ENCODE assay signal across 24 cellular contexts in genomic region chr4:124970011-124970410, GRCh38.
DNase-seq lines count a peak whose midpoint lies in the region; ATAC-seq and TF ChIP-seq lines count a peak whose summit lies in the region.
"Had no signal": no experiment of that assay in that cellular context is flagged by ENCODE, and none has a peak within 500 bp of the region (broad histone marks: within the 10 kb centered on the region; RNA-seq: fewer than 3 reads in every experiment).

No MANE protein-coding gene starts in this region.

- no peak overlapping the region for H3K4ac ChIP-seq in mesenchymal stem cell (ENCODE audit: low read depth in 1 of 2, low read length in 2 of 2)

- ATAC-seq in GM21528 (IDR thresholded peaks at IDR 0.05; ENCODE audit: low FRiP score, unreplicated experiment) = no peak
- ATAC-seq in GM19397 (IDR thresholded peaks at IDR 0.05; ENCODE audit: unreplicated experiment) = no peak
- ATAC-seq: activated CD4-positive, alpha-beta T cell treated with anti-CD3 and anti-CD28 coated beads for 36 hours; gastroesophageal sphincter had no signal

- no peaks in the 10 kb centered on the region for H3K4me1 ChIP-seq in mesenchymal stem cell (ENCODE audit: control insufficient read depth, insufficient read depth, low read depth, low read length)
- H3K4me1 ChIP-seq: ascending aorta, gastroesophageal sphincter, parathyroid adenoma, uterus had no signal

- H3K9ac ChIP-seq in mesenchymal stem cell (ENCODE audit: low read length) = no peak overlapping the region
- H3K9ac ChIP-seq: parathyroid adenoma had no signal

- no peak overlapping the region for H3K14ac ChIP-seq in mesenchymal stem cell (ENCODE audit: low read length in 2 of 2)

- intact Hi-C loops in cardiac septum (cut with DNase I) = no loop called here

- no peak overlapping the region for H2BK120ac ChIP-seq in mesenchymal stem cell (ENCODE audit: low read depth, low read length)

- 60% methylated on average over 2 of the region's 2 CpGs for WGBS in mesenchymal stem cell

- H4K8ac ChIP-seq in mesenchymal stem cell (ENCODE audit: low read length) = no peak overlapping the region

- no peaks in the 10 kb centered on the region for H3K27me3 ChIP-seq in mesenchymal stem cell (ENCODE audit: control insufficient read depth in 1 of 2, insufficient read depth in 1 of 2, low read length in 2 of 2)
- H3K27me3 ChIP-seq: ascending aorta, gastroesophageal sphincter, sigmoid colon, uterus had no signal

- no peak overlapping the region for H2BK12ac ChIP-seq in mesenchymal stem cell (ENCODE audit: low read length in 2 of 2)

- no peak overlapping the region for H3K23ac ChIP-seq in mesenchymal stem cell (ENCODE audit: low read length in 2 of 2)

- H3K18ac ChIP-seq in mesenchymal stem cell (ENCODE audit: low read depth in 1 of 2, low read length in 2 of 2) = no peak overlapping the region

- no peaks in the 10 kb centered on the region for H3K9me3 ChIP-seq in mesenchymal stem cell (ENCODE audit: control insufficient read depth, low read length)
- H3K9me3 ChIP-seq: ascending aorta, gastroesophageal sphincter, sigmoid colon, uterus had no signal

- H3K36me3 ChIP-seq in mesenchymal stem cell (ENCODE audit: control insufficient read depth in 1 of 2, insufficient read depth in 2 of 2, low read depth in 1 of 2, low read length in 2 of 2) = no peaks in the 10 kb centered on the region
- H3K36me3 ChIP-seq: ascending aorta, gastroesophageal sphincter, sigmoid colon, uterus had no signal

- no peak overlapping the region for H2AK5ac ChIP-seq in mesenchymal stem cell (ENCODE audit: low read length, severe bottlenecking)

- no peak overlapping the region for H3K4me3 ChIP-seq in epithelial cell of esophagus (ENCODE audit: low read length)
- H3K4me3 ChIP-seq in mesenchymal stem cell (ENCODE audit: insufficient read depth in 1 of 2, low read depth in 1 of 2, low read length in 2 of 2) = no peak overlapping the region
- H3K4me3 ChIP-seq: ascending aorta, coronary artery, gastroesophageal sphincter, sigmoid colon, uterus had no signal

- no peaks in the 10 kb centered on the region for H3K79me1 ChIP-seq in mesenchymal stem cell (replicated peaks; ENCODE audit: low read length, poor library complexity, severe bottlenecking)

- H2BK5ac ChIP-seq in mesenchymal stem cell (ENCODE audit: low read depth, low read length, poor library complexity, severe bottlenecking) = no peak overlapping the region

- H2BK15ac ChIP-seq in mesenchymal stem cell (ENCODE audit: low read depth, poor library complexity, severe bottlenecking) = no peak overlapping the region

- no peak overlapping the region for H3K27ac ChIP-seq in mesenchymal stem cell (ENCODE audit: low read length, poor library complexity, severe bottlenecking)
- H3K27ac ChIP-seq: ascending aorta, coronary artery, gastroesophageal sphincter, parathyroid adenoma, sigmoid colon, uterus had no signal

- H2AFZ ChIP-seq in mesenchymal stem cell (ENCODE audit: low read depth, low read length) = no peak overlapping the region
- H2AFZ ChIP-seq: parathyroid adenoma had no signal

- H4K91ac ChIP-seq in mesenchymal stem cell (ENCODE audit: low read length) = no peak overlapping the region

- H3K4me2 ChIP-seq in mesenchymal stem cell (ENCODE audit: low read length, poor library complexity, severe bottlenecking) = no peak overlapping the region

- DNase-seq in EH (ENCODE audit: low read depth) (peak; percentile 86), RPMI7951 (ENCODE audit: low read depth) (peak; percentile 8), epithelial cell of esophagus (ENCODE audit: low read depth) (peak; percentile 18), mesenchymal stem cell (peak; percentile 14), cardiac septum (ENCODE audit: low spot score) (no peak)
- no peak for DNase-seq in activated naive CD4-positive, alpha-beta T cell treated with Interleukin-2 at 50 U/mL for 16 hours
- DNase-seq: activated CD4-positive, alpha-beta T cell treated with anti-CD3 and anti-CD28 coated beads for 36 hours; activated naive CD4-positive, alpha-beta T cell treated with anti-CD3 and anti-CD28 coated beads, Interleukin-2, amount 50 U/mL, for 16 hours; activated T-cell treated with anti-CD3 and anti-CD28 coated beads, Interleukin-2, amount 50 U/mL, for 48 hours; CD8-positive, alpha-beta memory T cell; H7; mesendoderm; NCI-H1092; NCI-H2107; NCI-H524; sigmoid colon; SW 1271; uterus had no signal

- no peak for TF ChIP-seq CTCF in epithelial cell of esophagus (IDR thresholded peaks at IDR 0.05; ENCODE audit: insufficient read depth, low read depth, low read length, missing control alignments)

Comparison
In these comparisons a context has a peak if more than half of its experiments do, and no peak if none do; other contexts are left out.
1. DNase-seq: peak in EH (single experiment), RPMI7951 (single experiment), epithelial cell of esophagus (single experiment) and mesenchymal stem cell (single experiment); none in activated naive CD4-positive, alpha-beta T cell treated with Interleukin-2 at 50 U/mL for 16 hours (single experiment) and cardiac septum (single experiment).